1 cellular context compared by ENCODE assay signal in the genomic region with DNA sequence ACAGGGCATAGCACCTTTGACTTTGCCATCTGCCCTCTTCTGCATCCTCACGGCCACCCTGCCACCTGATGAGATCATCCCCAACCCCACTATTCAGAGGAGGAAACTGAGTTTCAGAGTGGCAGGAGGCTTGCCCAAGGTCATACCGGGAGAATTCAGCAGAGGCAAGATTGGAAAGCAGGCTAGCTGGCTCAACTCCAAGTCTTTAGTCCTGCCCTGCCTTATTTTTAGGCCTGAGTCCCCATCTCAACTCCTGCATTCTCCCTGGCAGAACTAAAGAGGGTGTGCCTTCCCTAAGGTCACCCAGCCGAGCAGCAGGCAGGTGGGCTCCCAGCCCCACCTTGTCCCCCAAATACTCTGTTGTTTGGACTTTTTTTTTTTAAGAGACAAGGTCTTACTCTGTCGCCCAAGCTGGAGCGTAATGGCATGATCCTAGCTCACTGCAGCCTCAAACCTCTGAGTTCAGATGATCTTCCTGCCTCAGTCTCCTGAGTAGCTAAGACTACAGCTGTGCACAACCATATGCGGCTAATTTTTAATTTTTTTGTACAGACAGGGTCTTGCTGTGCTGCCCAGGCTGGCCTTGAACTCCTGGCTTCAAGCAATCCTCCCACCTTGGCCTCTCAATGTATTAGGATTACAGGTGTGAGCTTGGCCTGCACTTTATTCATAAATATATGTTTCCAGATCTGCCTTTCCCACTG.
TF ChIP-seq lines count a peak whose summit lies in the region.

No MANE protein-coding gene starts in this region.

TF ChIP-seq in K562, 482 proteins besides CTCF, POLR2A, EP300 and RAD21:
- TF ChIP-seq NFIC (IDR thresholded peaks at IDR 0.05) (peak; percentile 66), ZNF384 (IDR thresholded peaks at IDR 0.05; ENCODE audit: low read depth, low read length) (no peak)
TF ChIP-seq in K562: peak in this region for 1.
